In the genomic region with DNA sequence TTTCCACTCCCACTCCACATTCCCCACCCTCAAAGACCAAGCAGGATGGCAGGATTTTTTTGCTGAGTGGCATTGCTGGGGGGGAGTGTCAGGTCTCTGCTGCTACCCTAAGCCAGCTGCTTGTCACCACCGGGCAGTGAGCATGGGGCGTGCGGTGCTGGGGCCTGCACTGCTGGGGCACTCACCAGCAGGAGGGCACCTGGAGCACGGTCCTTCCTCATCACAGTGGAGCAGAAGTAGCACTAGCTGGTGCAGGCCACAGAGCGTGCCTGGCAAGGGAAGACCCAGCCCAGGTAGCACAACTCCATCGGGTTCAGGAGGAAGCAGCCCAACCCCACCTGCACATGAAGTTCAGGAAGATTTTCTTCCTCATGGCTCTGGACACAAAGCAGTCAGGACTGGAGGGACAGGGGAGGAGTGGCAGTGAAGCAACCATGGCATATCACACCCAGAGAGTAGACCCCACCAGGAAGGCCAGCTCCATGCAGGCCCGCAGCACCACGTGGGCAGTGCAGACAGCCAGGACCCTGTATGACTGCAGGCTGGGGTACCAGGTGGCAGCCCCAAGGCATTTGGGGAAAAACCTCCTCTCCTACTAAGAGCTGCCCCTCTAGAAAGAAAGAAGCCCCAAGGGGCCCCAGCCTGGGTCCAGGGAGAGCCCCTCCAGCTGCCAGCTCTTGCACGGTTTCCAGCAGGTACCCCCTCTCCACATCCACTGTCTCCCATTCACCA, we compare ENCODE assay signal across 25 cellular contexts. TPM values are rescaled to one million over a fixed set of nuclear protein-coding genes. Genes with fewer than 3 reads are reported as not detected.
DNase-seq lines count a peak whose midpoint lies in the region; ATAC-seq, FAIRE-seq and TF ChIP-seq lines count a peak whose summit lies in the region.
"Had no signal": no experiment of that assay in that cellular context is flagged by ENCODE, and none has a peak within 500 bp of the region (broad histone marks: within the 10 kb centered on the region; RNA-seq: fewer than 3 reads in every experiment).

No MANE protein-coding gene starts in this region.

- peak; percentile 35 for FAIRE-seq in GM12891 (lab: Jason Lieb, UNC)
- FAIRE-seq: D721Med had no signal

- TF ChIP-seq POLR2A in GM12891 (IDR thresholded peaks at IDR 0.05; ENCODE audit: low read depth, low read length) (no peak), upper lobe of left lung (IDR thresholded peaks at IDR 0.05) (no peak)

- H3K36me3 ChIP-seq in OCI-LY7 (ENCODE audit: insufficient read depth, low read length) (no peaks in the 10 kb centered on the region), upper lobe of left lung (no peaks in the 10 kb centered on the region), ascending aorta (no peaks in the 10 kb centered on the region)
- H3K36me3 ChIP-seq: BE2C, esophagus muscularis mucosa, gastrocnemius medialis, tibial artery had no signal

- no peak for TF ChIP-seq EP300 in upper lobe of left lung (IDR thresholded peaks at IDR 0.05)

- DNase-seq in GM12891 (ENCODE audit: insufficient read length, low spot score) (no peak), OCI-LY7 (ENCODE audit: low spot score) (no peak), iPS-NIHi11 (ENCODE audit: low spot score) (peak; percentile 2), upper lobe of left lung (peak; percentile 16 to 57), COR-L47 (lab: John Stamatoyannopoulos, UW) (no peak), ascending aorta (ENCODE audit: low spot score in 2 of 2) (no peak), T-cell (no peak)
- DNase-seq: activated B cell treated with CpG ODN at 0.5 μM for 24 hours; activated CD4-positive, alpha-beta memory T cell treated with anti-CD3 and anti-CD28 coated beads, Interleukin-2, amount 10 ng/mL, durations not matched to agents 7 days and 5 days; activated naive CD4-positive, alpha-beta T cell treated with Interleukin-2 at 50 U/mL for 16 hours; activated T-cell treated with anti-CD3 and anti-CD28 coated beads, Interleukin-2, amount 50 U/mL, for 1 hour; BE2C; central memory CD4-positive, alpha-beta T cell; gastrocnemius medialis; HFFc6; mesendoderm; natural killer cell; NCI-H1436; NCI-H526 treated with DMSO at 0.1 percent for 48 hours; SK-N-SH; tibial artery had no signal

- H3K36me3 Mint-ChIP-seq in T-cell = no peaks in the 10 kb centered on the region
- H3K36me3 Mint-ChIP-seq: natural killer cell had no signal

- H3K27me3 ChIP-seq in upper lobe of left lung (no peaks in the 10 kb centered on the region), ascending aorta (no peaks in the 10 kb centered on the region)
- H3K27me3 ChIP-seq: BE2C, esophagus muscularis mucosa, gastrocnemius medialis, tibial artery had no signal

- H3K4me3 ChIP-seq in OCI-LY7 (ENCODE audit: low read depth, low read length, poor library complexity, severe bottlenecking) (no peak overlapping the region), upper lobe of left lung (no peak overlapping the region), ascending aorta (no peak overlapping the region)
- H3K4me3 ChIP-seq: esophagus muscularis mucosa, gastrocnemius medialis, tibial artery had no signal

- H3K4me2 ChIP-seq in OCI-LY7 (ENCODE audit: low read length) = no peak overlapping the region
- H3K4me2 ChIP-seq: SK-N-SH had no signal

- H3K9me3 ChIP-seq in OCI-LY7 (ENCODE audit: low read length) (no peaks in the 10 kb centered on the region), upper lobe of left lung (no peaks in the 10 kb centered on the region), ascending aorta (no peaks in the 10 kb centered on the region)
- H3K9me3 ChIP-seq: BE2C, esophagus muscularis mucosa, gastrocnemius medialis, SK-N-SH, tibial artery had no signal

- intact Hi-C loops in OCI-LY7 (cut with micrococcal nuclease; ENCODE audit: unreplicated experiment) = no loop called here
- intact Hi-C loops in ascending aorta (cut with DNase I) = no loop called here

- no peaks in the 10 kb centered on the region for H3K79me2 ChIP-seq in OCI-LY7 (ENCODE audit: insufficient read depth, low read depth, low read length)

- H3K4me3 Mint-ChIP-seq in T-cell = no peak overlapping the region
- H3K4me3 Mint-ChIP-seq: activated B cell treated with CpG ODN at 0.5 μM for 24 hours; activated CD4-positive, alpha-beta memory T cell treated with anti-CD3 and anti-CD28 coated beads, Interleukin-2, amount 10 ng/mL, durations not matched to agents 7 days and 5 days; HFFc6; natural killer cell had no signal

- H3K4me1 Mint-ChIP-seq in T-cell = peaks cover 0 to 4% (median 3%) of the 10 kb centered on the region in 3 donors
- H3K4me1 Mint-ChIP-seq: activated CD4-positive, alpha-beta memory T cell treated with anti-CD3 and anti-CD28 coated beads, Interleukin-2, amount 10 ng/mL, durations not matched to agents 7 days and 5 days had no signal

- H3K27me3 Mint-ChIP-seq in T-cell = peaks cover 10 to 11% of the 10 kb centered on the region in 2 donors
- H3K27me3 Mint-ChIP-seq: activated B cell treated with CpG ODN at 0.5 μM for 24 hours had no signal

- no peaks in the 10 kb centered on the region for H3K9me3 Mint-ChIP-seq in T-cell
- H3K9me3 Mint-ChIP-seq: activated B cell treated with CpG ODN at 0.5 μM for 24 hours; activated CD4-positive, alpha-beta memory T cell treated with anti-CD3 and anti-CD28 coated beads, Interleukin-2, amount 10 ng/mL, durations not matched to agents 7 days and 5 days; HFFc6; natural killer cell had no signal

- no peaks in the 10 kb centered on the region for H3K9me2 ChIP-seq in OCI-LY7 (ENCODE audit: insufficient read depth, low read length)
- H3K9me2 ChIP-seq: SK-N-SH had no signal

- no peak overlapping the region for H3K27ac ChIP-seq in OCI-LY7 (ENCODE audit: low read depth, low read length, poor library complexity, severe bottlenecking)
- H3K27ac ChIP-seq in upper lobe of left lung = no peak overlapping the region
- no peak overlapping the region for H3K27ac ChIP-seq in ascending aorta
- H3K27ac ChIP-seq: esophagus muscularis mucosa, gastrocnemius medialis, tibial artery had no signal

- TF ChIP-seq CTCF in OCI-LY7 (conservative IDR thresholded peaks at IDR 0.05; ENCODE audit: low read length) (no peak), upper lobe of left lung (IDR thresholded peaks at IDR 0.05) (no peak), ascending aorta (IDR thresholded peaks at IDR 0.05) (no peak)

- POLR2A ChIA-PET in OCI-LY7 (lab: Charles Lee) = interaction anchor here (0.7 kb wide), 1 partner anchor 476 kb away, joined by 3 read pairs; no protein-coding TSS in a partner anchor
- POLR2A ChIA-PET in T-cell (lab: Charles Lee) = no interaction called here

- no peak for ATAC-seq in upper lobe of left lung (ENCODE audit: low FRiP score in 2 of 2)
- no peak for ATAC-seq in T-cell (replicated peaks in 1 of 4)
- ATAC-seq: gastrocnemius medialis, natural killer cell, sciatic nerve had no signal

- H4K20me1 ChIP-seq in OCI-LY7 (ENCODE audit: insufficient read depth, low read length) = no peaks in the 10 kb centered on the region

- BruUV-seq in OCI-LY7 (replicated peaks; lab: Mats Ljungman, UMichigan) = no TSS peak

- H3K4me1 ChIP-seq in OCI-LY7 (ENCODE audit: insufficient read depth, low read length, poor library complexity, severe bottlenecking) (peaks cover 27% of the 10 kb centered on the region), upper lobe of left lung (no peaks in the 10 kb centered on the region), ascending aorta (no peaks in the 10 kb centered on the region)
- H3K4me1 ChIP-seq: BE2C, esophagus muscularis mucosa, gastrocnemius medialis, tibial artery had no signal

- H2AFZ ChIP-seq in OCI-LY7 (ENCODE audit: low read length) = peak overlapping the region; percentile 95; the same call in 1 of the 2 replicates

- CTCF ChIA-PET in OCI-LY7 (lab: Charles Lee; ENCODE audit: unreplicated experiment) (no interaction called here), T-cell (lab: Charles Lee) (no interaction called here)

- 60 to 84% methylated on average over 1 to 8 of the region's 9 CpGs for WGBS in upper lobe of left lung, 2 donors

- H3K27ac Mint-ChIP-seq in T-cell = no peak overlapping the region
- H3K27ac Mint-ChIP-seq: activated B cell treated with CpG ODN at 0.5 μM for 24 hours; activated CD4-positive, alpha-beta memory T cell treated with anti-CD3 and anti-CD28 coated beads, Interleukin-2, amount 10 ng/mL, durations not matched to agents 7 days and 5 days; HFFc6; natural killer cell had no signal

TF ChIP-seq in GM12891, 5 proteins besides CTCF, POLR2A, EP300 and RAD21:
- TF ChIP-seq SPI1 (IDR thresholded peaks at IDR 0.05; ENCODE audit: low read depth, low read length) (no peak), POLR2AphosphoS5 (IDR thresholded peaks at IDR 0.05; ENCODE audit: low read depth, low read length) (no peak), TAF1 (IDR thresholded peaks at IDR 0.05; ENCODE audit: low read depth, low read length) (no peak), PAX5 (IDR thresholded peaks at IDR 0.05; ENCODE audit: insufficient read depth, low read length, severe bottlenecking) (no peak), POU2F2 (IDR thresholded peaks at IDR 0.05; ENCODE audit: low read depth, low read length) (no peak)
TF ChIP-seq in GM12891: peak in this region for 0.

RNA-seq across cellular contexts. Expression of gene MYO18A, which starts 16.8 kb away (rescaled TPM):
- 25.5 TPM for polyA plus RNA-seq in GM12891 (2012; ENCODE audit: low read depth, missing spikeins)
- 124 and 131 TPM in 2 replicates for total RNA-seq in OCI-LY7 (2014; rRNA removed; shearing (Covaris generic))
- total RNA-seq in OCI-LY7 (2022) (128 and 143 TPM in 2 replicates), upper lobe of left lung (100 to 1,000 TPM in 1 of 6 donors, 10 to 100 TPM in 5; 37.4 to 214 (median 67.4) TPM), ascending aorta (185 TPM), T-cell (100 to 1,000 TPM; 119 to 151 (median 145) TPM)

RNA-seq across cellular contexts. Expression of gene CRYBA1, which starts 49.7 kb away (rescaled TPM):
- not detected for polyA plus RNA-seq in GM12891 (2012; ENCODE audit: low read depth, missing spikeins)
- not detected in 2 replicates for total RNA-seq in OCI-LY7 (2014; rRNA removed; shearing (Covaris generic))
- total RNA-seq in OCI-LY7 (2022) = not detected in 2 replicates
- total RNA-seq in upper lobe of left lung = not detected
- not detected for total RNA-seq in ascending aorta
- total RNA-seq in T-cell = not detected
- total RNA-seq: activated B cell treated with CpG ODN at 0.5 μM for 24 hours; activated CD4-positive, alpha-beta memory T cell treated with anti-CD3 and anti-CD28 coated beads, Interleukin-2, amount 10 ng/mL, durations not matched to agents 7 days and 5 days; esophagus muscularis mucosa; gastrocnemius medialis; kidney epithelial cell; natural killer cell; sciatic nerve had no signal
- polyA plus RNA-seq: SK-N-SH had no signal

Comparison
In these comparisons a context has a peak if more than half of its experiments do, and no peak if none do; other contexts are left out.
1. DNase-seq: peak in iPS-NIHi11 (single experiment) and upper lobe of left lung (2 of 2); none in GM12891 (single experiment), OCI-LY7 (single experiment), COR-L47 (single experiment), ascending aorta (0 of 2) and T-cell (0 of 34).